10 cellular contexts compared by ENCODE assay signal in genomic region chr11:1390603-1391164, GRCh38. TPM values are rescaled to one million over a fixed set of nuclear protein-coding genes. Genes with fewer than 3 reads are reported as not detected.
DNase-seq lines count a peak whose midpoint lies in the region; ATAC-seq and TF ChIP-seq lines count a peak whose summit lies in the region.
"Had no signal": no experiment of that assay in that cellular context is flagged by ENCODE, and none has a peak within 500 bp of the region (broad histone marks: within the 10 kb centered on the region; RNA-seq: fewer than 3 reads in every experiment).

No MANE protein-coding gene starts in this region.

- ATAC-seq in HG03159 (IDR thresholded peaks at IDR 0.05; ENCODE audit: unreplicated experiment) (no peak), HG02678 (IDR thresholded peaks at IDR 0.05; ENCODE audit: unreplicated experiment) (no peak)
- ATAC-seq: PC-3 had no signal

- intact Hi-C loops in dorsolateral prefrontal cortex (cut with DNase I), result loop anchor here in 1 of 2 donors (5.0 to 10.0 kb wide), 2 partner anchors 57 to 124 kb away; no protein-coding TSS in a partner anchor

- H3K4me1 Mint-ChIP-seq in mesothelial cell of epicardium, result peaks cover 2% of the 10 kb centered on the region

- TF ChIP-seq CTCF in dorsolateral prefrontal cortex (IDR thresholded peaks at IDR 0.05 in 54 of 56, conservative IDR thresholded peaks at IDR 0.05 in 2 of 56; ENCODE audit: low read depth in 1 of 56, partially characterized antibody in 56 of 56) (peak in 3 of 56 donors; percentile 8 to 21 (median 18)), mesothelial cell of epicardium (IDR thresholded peaks at IDR 0.05; ENCODE audit: unreplicated experiment) (no peak)

- no peaks in the 10 kb centered on the region for H3K9me3 Mint-ChIP-seq in mesothelial cell of epicardium

- H3K27me3 ChIP-seq in dorsolateral prefrontal cortex, result no peaks in the 10 kb centered on the region

- H3K27me3 Mint-ChIP-seq in mesothelial cell of epicardium (ENCODE audit: low read depth), result peaks cover 60% of the 10 kb centered on the region

- CTCF ChIA-PET in HEK293T (lab: Yijun Ruan, JAX), result no interaction called here

- H3K27ac ChIP-seq in dorsolateral prefrontal cortex, result peak overlapping the region; percentile 64 to 96 (median 90)

- DNase-seq in AG08395 (ENCODE audit: low spot score) (peak; percentile 25), HEK293T (ENCODE audit: extremely low spot score) (peak; percentile 33), dorsolateral prefrontal cortex (peak in 4 of 10 donors; percentile 44 to 76 (median 58)), mesothelial cell of epicardium (ENCODE audit: low spot score in 2 of 2, unreplicated experiment in 2 of 2) (peak in 1 of 2 experiments; percentile 34), T-helper 9 cell (no peak)
- DNase-seq in stimulated activated CD8-positive, alpha-beta memory T cell treated with anti-CD3 and anti-CD28 coated beads, Interleukin-4, amount 100 ng/mL, for 48 hours, result no peak
- DNase-seq: DND-41, PC-3 had no signal

- POLR2A ChIA-PET in HEK293T (lab: Yijun Ruan, JAX), result interaction anchor here (2.6 kb wide), 1 partner anchor 8 kb away, joined by 10 read pairs; no protein-coding TSS in a partner anchor

- no peaks in the 10 kb centered on the region for H3K36me3 Mint-ChIP-seq in mesothelial cell of epicardium

- H3K27ac Mint-ChIP-seq in mesothelial cell of epicardium, result no peak overlapping the region

- H3K4me3 ChIP-seq in dorsolateral prefrontal cortex, result peak overlapping the region; percentile 61 to 83 (median 74)

- H3K4me3 Mint-ChIP-seq in mesothelial cell of epicardium, result peak overlapping the region; percentile 39

TF ChIP-seq in HEK293T, 16 proteins besides CTCF, POLR2A, EP300 and RAD21:
- TF ChIP-seq BHLHE40 (IDR thresholded peaks at IDR 0.05; ENCODE audit: borderline replicate concordance) (no peak), PKNOX1 (IDR thresholded peaks at IDR 0.05) (no peak), ARNT (IDR thresholded peaks at IDR 0.05) (no peak), SUZ12 (IDR thresholded peaks at IDR 0.05) (no peak), ELF4 (IDR thresholded peaks at IDR 0.05) (no peak), ZNF384 (IDR thresholded peaks at IDR 0.05) (no peak), NFRKB (IDR thresholded peaks at IDR 0.05) (no peak), FOXM1 (IDR thresholded peaks at IDR 0.05; ENCODE audit: borderline replicate concordance) (no peak), LEF1 (IDR thresholded peaks at IDR 0.05; ENCODE audit: borderline replicate concordance) (no peak), SP1 (IDR thresholded peaks at IDR 0.05) (no peak), L3MBTL2 (conservative IDR thresholded peaks at IDR 0.05) (no peak), HDGF (IDR thresholded peaks at IDR 0.05; ENCODE audit: borderline replicate concordance) (no peak), FOXA1 (IDR thresholded peaks at IDR 0.05) (no peak), FOXK2 (IDR thresholded peaks at IDR 0.05) (no peak), TARDBP (IDR thresholded peaks at IDR 0.05) (no peak), CTBP1 (IDR thresholded peaks at IDR 0.05; ENCODE audit: borderline replicate concordance) (no peak)

RNA-seq across cellular contexts. Expression of gene BRSK2, which starts 0.9 kb away (rescaled TPM):
- total RNA-seq in dorsolateral prefrontal cortex (100 to 1,000 TPM in 115 of 120 experiments, 10 to 100 TPM in 5; 82.1 to 191 (median 130) TPM), mesothelial cell of epicardium (4.6 to 6.8 TPM (median 4.9 TPM) in 3 replicates)

Comparison
In these comparisons a context has a peak if more than half of its experiments do, and no peak if none do; other contexts are left out.
1. DNase-seq: peak in AG08395 (single experiment) and HEK293T (single experiment); none in stimulated activated CD8-positive, alpha-beta memory T cell treated with anti-CD3 and anti-CD28 coated beads, Interleukin-4, amount 100 ng/mL, for 48 hours (single experiment) and T-helper 9 cell (single experiment).
2. RNA of gene BRSK2, which starts 0.9 kb away (total RNA-seq): 82.1 to 191 TPM in dorsolateral prefrontal cortex; 4.6 to 6.8 TPM in mesothelial cell of epicardium; every median in the first group is over 10 times any median in the second.